Comparison of ENCODE assay signal across 8 cellular contexts in the genomic region with DNA sequence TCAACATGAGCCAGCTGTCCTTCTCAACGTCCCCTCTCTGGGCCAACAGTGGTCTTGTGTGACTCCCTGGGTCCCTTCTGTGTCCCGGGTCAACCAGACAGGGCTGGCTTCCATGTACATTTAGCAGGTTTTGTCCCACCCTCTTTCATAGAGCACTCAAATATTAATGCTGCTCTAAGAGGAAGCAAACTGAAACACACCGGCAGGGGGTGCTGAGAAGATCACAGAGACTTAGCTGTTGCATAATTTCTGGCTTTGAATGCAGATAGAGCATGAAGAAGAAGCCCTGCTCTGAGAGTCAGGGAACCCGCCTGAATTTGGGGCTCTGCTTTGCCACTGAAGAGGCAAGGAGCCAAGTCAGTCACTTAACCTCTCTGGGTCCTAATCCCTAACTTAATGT.
A peak's percentile ranks its signal among the peaks of the same experiment; 100 is the strongest.
DNase-seq lines count a peak whose midpoint lies in the region; ATAC-seq and TF ChIP-seq lines count a peak whose summit lies in the region.
"Had no signal": no experiment of that assay in that cellular context is flagged by ENCODE, and none has a peak within 500 bp of the region (broad histone marks: within the 10 kb centered on the region; RNA-seq: fewer than 3 reads in every experiment).

No MANE protein-coding gene starts in this region.

- H4K20me1 ChIP-seq in DND-41 (ENCODE audit: insufficient read depth, low read length), result no peaks in the 10 kb centered on the region

- H3K36me3 ChIP-seq in DND-41 (ENCODE audit: insufficient read depth, low read length), result no peaks in the 10 kb centered on the region

- H3K27me3 ChIP-seq in DND-41 (ENCODE audit: insufficient read depth, low read length, poor library complexity), result peaks cover 23% of the 10 kb centered on the region

- H3K27ac ChIP-seq in DND-41 (ENCODE audit: low read length) (no peak overlapping the region), coronary artery (no peak overlapping the region)

- DNase-seq in DND-41, result peak; percentile 18
- no peak for DNase-seq in HFF-Myc (ENCODE audit: extremely low read depth, low read depth)
- peak; percentile 15 for DNase-seq in RKO (ENCODE audit: low spot score)
- peak; percentile 5 for DNase-seq in inferior parietal cortex (ENCODE audit: extremely low spot score)
- DNase-seq in glomerular visceral epithelial cell (ENCODE audit: extremely low spot score), result no peak
- DNase-seq in coronary artery (ENCODE audit: low spot score), result no peak
- DNase-seq: activated naive CD4-positive, alpha-beta T cell treated with anti-CD3 and anti-CD28 coated beads, Interleukin-2, amount 50 U/mL, for 16 hours had no signal

- ATAC-seq in DND-41 (ENCODE audit: insufficient read depth, low read depth) (0 out of 3 replicates have a peak, but pooled peaks have one; percentile 47), GM21360 (IDR thresholded peaks at IDR 0.05; ENCODE audit: unreplicated experiment) (no peak)

- H3K4me2 ChIP-seq in DND-41 (ENCODE audit: insufficient read depth, low read length), result no peak overlapping the region

- H3K4me3 ChIP-seq in DND-41 (ENCODE audit: low read depth in 1 of 2, low read length in 2 of 2), result no peak overlapping the region
- H3K4me3 ChIP-seq in HFF-Myc (replicated peaks; ENCODE audit: low read depth, low read length), result no peak overlapping the region
- no peak overlapping the region for H3K4me3 ChIP-seq in coronary artery

- TF ChIP-seq CTCF in DND-41 (IDR thresholded peaks at IDR 0.05; ENCODE audit: borderline replicate concordance, extremely low read depth, low read length, poor library complexity, severe bottlenecking) (peak; percentile 55), HFF-Myc (IDR thresholded peaks at IDR 0.05; ENCODE audit: low read depth, low read length, missing control alignments) (peak; percentile 7), coronary artery (IDR thresholded peaks at IDR 0.05) (no peak)

- no peak overlapping the region for H3K9ac ChIP-seq in DND-41 (ENCODE audit: low read depth, low read length)

- H3K4me1 ChIP-seq in DND-41 (ENCODE audit: insufficient read depth, low read length), result no peaks in the 10 kb centered on the region

- H2AFZ ChIP-seq in DND-41 (ENCODE audit: low read depth, low read length), result no peak overlapping the region

- H3K79me2 ChIP-seq in DND-41 (ENCODE audit: insufficient read depth, low read length), result no peaks in the 10 kb centered on the region

- H3K9me3 ChIP-seq in DND-41 (ENCODE audit: insufficient read depth, low read length, severe bottlenecking), result no peaks in the 10 kb centered on the region

Comparison
In these comparisons a context has a peak if more than half of its experiments do, and no peak if none do; other contexts are left out.
1. DNase-seq: peak in DND-41 (single experiment), RKO (single experiment) and inferior parietal cortex (single experiment); none in HFF-Myc (single experiment), glomerular visceral epithelial cell (single experiment) and coronary artery (single experiment).